In the genomic region with DNA sequence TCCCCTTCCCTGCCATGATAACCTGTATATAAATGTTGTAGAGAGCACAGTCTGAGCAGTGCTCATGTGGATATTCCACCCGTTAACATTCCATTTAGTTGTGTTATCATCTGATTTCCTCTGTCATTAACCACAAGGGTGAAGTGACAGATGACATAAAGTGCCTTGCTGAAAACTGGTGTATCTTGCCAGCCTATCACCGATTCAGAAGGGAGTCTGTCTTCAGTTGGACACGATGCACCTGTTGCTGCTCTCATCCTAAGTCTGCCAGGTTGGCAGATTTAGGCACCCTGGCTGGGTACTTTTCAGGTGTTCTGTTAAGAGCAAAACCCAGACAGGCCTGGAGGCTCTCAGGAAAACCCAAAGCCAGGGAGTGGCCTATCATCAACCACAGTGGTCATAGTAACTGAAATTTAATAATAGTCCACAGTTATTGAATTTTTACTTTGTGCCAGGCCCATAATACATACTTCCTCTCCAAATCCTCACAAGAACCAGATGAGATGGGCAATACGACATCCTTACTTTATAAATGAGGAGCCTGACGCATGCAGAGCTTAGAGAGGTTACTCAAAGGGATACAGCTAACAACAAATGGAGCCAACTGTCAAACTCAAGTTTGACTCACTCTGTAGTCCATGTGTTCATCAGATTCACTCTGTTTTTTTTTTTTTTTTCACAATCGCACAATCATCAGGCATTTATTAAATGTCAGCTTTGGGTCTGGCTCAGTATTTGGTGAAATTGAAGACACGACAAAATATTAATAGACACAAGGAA, we compare ENCODE assay signal across 14 cellular contexts.
A peak's percentile ranks its signal among the peaks of the same experiment; 100 is the strongest.
DNase-seq lines count a peak whose midpoint lies in the region; ATAC-seq, FAIRE-seq and TF ChIP-seq lines count a peak whose summit lies in the region.
"Had no signal": no experiment of that assay in that cellular context is flagged by ENCODE, and none has a peak within 500 bp of the region (broad histone marks: within the 10 kb centered on the region; RNA-seq: fewer than 3 reads in every experiment).

No MANE protein-coding gene starts in this region.

- peaks cover 2% of the 10 kb centered on the region for H3K27me3 Mint-ChIP-seq in astrocyte (ENCODE audit: low read depth, unreplicated experiment)
- H3K27me3 Mint-ChIP-seq in activated CD8-positive, alpha-beta memory T cell treated with anti-CD3 and anti-CD28 coated beads, Interleukin-2, amount 10 ng/mL, durations not matched to agents 7 days and 5 days, result no peaks in the 10 kb centered on the region
- H3K27me3 Mint-ChIP-seq: activated naive CD8-positive, alpha-beta T cell treated with anti-CD3 and anti-CD28 coated beads, Interleukin-2, amount 50 U/mL, for 24 hours had no signal

- no peak overlapping the region for H3K4me3 Mint-ChIP-seq in astrocyte (ENCODE audit: unreplicated experiment)
- no peak overlapping the region for H3K4me3 Mint-ChIP-seq in activated CD8-positive, alpha-beta memory T cell treated with anti-CD3 and anti-CD28 coated beads, Interleukin-2, amount 10 ng/mL, durations not matched to agents 7 days and 5 days
- H3K4me3 Mint-ChIP-seq: activated naive CD8-positive, alpha-beta T cell treated with anti-CD3 and anti-CD28 coated beads, Interleukin-2, amount 50 U/mL, for 24 hours had no signal

- POLR2A ChIA-PET in A673 (lab: Charles Lee; ENCODE audit: low non-redundant PET), result no interaction called here

- no peaks in the 10 kb centered on the region for H4K20me1 ChIP-seq in astrocyte (ENCODE audit: insufficient read depth, low read length)

- H3K4me1 Mint-ChIP-seq in astrocyte (ENCODE audit: low read depth, unreplicated experiment), result peaks cover 17% of the 10 kb centered on the region
- peaks cover 27% of the 10 kb centered on the region for H3K4me1 Mint-ChIP-seq in activated CD8-positive, alpha-beta memory T cell treated with anti-CD3 and anti-CD28 coated beads, Interleukin-2, amount 10 ng/mL, durations not matched to agents 7 days and 5 days

- no TSS peak for BruUV-seq in A673 (replicated peaks; lab: Mats Ljungman, UMichigan)

- no peak for DNase-seq in A673 (ENCODE audit: low spot score)
- DNase-seq in GM03348 (ENCODE audit: low spot score), result peak; percentile 55
- DNase-seq in astrocyte (ENCODE audit: low read depth), result peak; percentile 74
- peak; percentile 33 for DNase-seq in mesenteric fat pad (ENCODE audit: low spot score)
- DNase-seq in activated CD8-positive, alpha-beta memory T cell treated with anti-CD3 and anti-CD28 coated beads, Interleukin-2, amount 10 ng/mL, durations not matched to agents 7 days and 5 days, result no peak
- no peak for DNase-seq in activated gamma-delta T cell treated with Interleukin-2 at 50 U/mL for 16 hours
- DNase-seq in SIG-M5 treated with dmso at 0.1 percent for 504 hours (lab: John Stamatoyannopoulos, UW; ENCODE audit: unreplicated experiment), result no peak
- DNase-seq: erythroblast, NCI-H2227 treated with DMSO at 0.1 percent for 48 hours, SK-N-SH had no signal

- H2AFZ ChIP-seq in astrocyte (ENCODE audit: low read depth, low read length), result no peak overlapping the region

- no peak for ATAC-seq in GM21423 (IDR thresholded peaks at IDR 0.05; ENCODE audit: unreplicated experiment)
- no peak for ATAC-seq in activated CD8-positive, alpha-beta memory T cell treated with anti-CD3 and anti-CD28 coated beads, Interleukin-2, amount 10 ng/mL, durations not matched to agents 7 days and 5 days

- no peak for FAIRE-seq in astrocyte (lab: Jason Lieb, UNC)
- FAIRE-seq: HTR-8/SVneo had no signal

- H3K27me3 ChIP-seq in A673 (replicated peaks; ENCODE audit: insufficient read depth, low read depth, low read length, poor library complexity) (no peaks in the 10 kb centered on the region), astrocyte (ENCODE audit: insufficient read depth, low read length) (no peaks in the 10 kb centered on the region)
- H3K27me3 ChIP-seq: thyroid gland had no signal

- no peaks in the 10 kb centered on the region for H3K36me3 Mint-ChIP-seq in astrocyte (ENCODE audit: low read depth, unreplicated experiment)
- H3K36me3 Mint-ChIP-seq in activated CD8-positive, alpha-beta memory T cell treated with anti-CD3 and anti-CD28 coated beads, Interleukin-2, amount 10 ng/mL, durations not matched to agents 7 days and 5 days, result no peaks in the 10 kb centered on the region

- peaks cover 69% of the 10 kb centered on the region for H3K4me1 ChIP-seq in A673 (ENCODE audit: insufficient read depth, low read length, poor library complexity, severe bottlenecking)
- H3K4me1 ChIP-seq in astrocyte (ENCODE audit: insufficient read depth, low read length), result peaks cover 29% of the 10 kb centered on the region

- H3K79me2 ChIP-seq in astrocyte (ENCODE audit: insufficient read depth, low read length), result no peaks in the 10 kb centered on the region

- peak overlapping the region; percentile 50 for H3K9ac ChIP-seq in astrocyte (ENCODE audit: low read length)
- H3K9ac ChIP-seq: SK-N-SH had no signal

- H3K36me3 ChIP-seq in A673 (ENCODE audit: insufficient read depth, low read length, poor library complexity, severe bottlenecking) (no peaks in the 10 kb centered on the region), astrocyte (ENCODE audit: insufficient read depth, low read length) (no peaks in the 10 kb centered on the region)
- H3K36me3 ChIP-seq: thyroid gland had no signal

- H3K4me3 ChIP-seq in A673 (ENCODE audit: low read depth, low read length, poor library complexity, severe bottlenecking) (peak overlapping the region; percentile 1), astrocyte (ENCODE audit: insufficient read depth, low read depth, low read length) (peak overlapping the region; percentile 28)
- H3K4me3 ChIP-seq: thyroid gland had no signal

- H3K9me3 ChIP-seq in A673 (ENCODE audit: low read depth, low read length, poor library complexity, severe bottlenecking) (no peaks in the 10 kb centered on the region), astrocyte (ENCODE audit: insufficient read depth, low read depth, low read length) (no peaks in the 10 kb centered on the region)
- H3K9me3 ChIP-seq: SK-N-SH, thyroid gland had no signal

- intact Hi-C loops in A673 (cut with micrococcal nuclease; ENCODE audit: unreplicated experiment), result loop anchor here (2.0 kb wide), 1 partner anchor 69 kb away; no protein-coding TSS in a partner anchor

- no peaks in the 10 kb centered on the region for H3K9me3 Mint-ChIP-seq in astrocyte (ENCODE audit: unreplicated experiment)
- no peaks in the 10 kb centered on the region for H3K9me3 Mint-ChIP-seq in activated CD8-positive, alpha-beta memory T cell treated with anti-CD3 and anti-CD28 coated beads, Interleukin-2, amount 10 ng/mL, durations not matched to agents 7 days and 5 days (ENCODE audit: low read depth)
- H3K9me3 Mint-ChIP-seq: activated naive CD8-positive, alpha-beta T cell treated with anti-CD3 and anti-CD28 coated beads, Interleukin-2, amount 50 U/mL, for 24 hours had no signal

- peak overlapping the region; percentile 81 for H3K4me2 ChIP-seq in astrocyte (ENCODE audit: low read length)
- H3K4me2 ChIP-seq: SK-N-SH had no signal

- TF ChIP-seq CTCF in A673 (conservative IDR thresholded peaks at IDR 0.05; ENCODE audit: low read depth, low read length) (no peak), astrocyte (IDR thresholded peaks at IDR 0.05; ENCODE audit: insufficient read depth, low read depth, low read length) (no peak)

- CTCF ChIA-PET in A673 (lab: Charles Lee), result interaction anchor here (1.0 kb wide), 1 partner anchor 108 kb away, joined by 7 read pairs; no protein-coding TSS in a partner anchor
- CTCF ChIA-PET in activated CD8-positive, alpha-beta memory T cell treated with anti-CD3 and anti-CD28 coated beads, Interleukin-2, amount 10 ng/mL, durations not matched to agents 7 days and 5 days (lab: Charles Lee), result no interaction called here

- H3K27ac ChIP-seq in A673 (ENCODE audit: low read depth, low read length, poor library complexity, severe bottlenecking) (peak overlapping the region; percentile 79), astrocyte (ENCODE audit: low read depth, low read length) (no peak overlapping the region)

- H3K27ac Mint-ChIP-seq in astrocyte (ENCODE audit: unreplicated experiment), result no peak overlapping the region
- no peak overlapping the region for H3K27ac Mint-ChIP-seq in activated CD8-positive, alpha-beta memory T cell treated with anti-CD3 and anti-CD28 coated beads, Interleukin-2, amount 10 ng/mL, durations not matched to agents 7 days and 5 days

Comparison
In these comparisons a context has a peak if more than half of its experiments do, and no peak if none do; other contexts are left out.
1. DNase-seq: peak in GM03348 (single experiment), astrocyte (single experiment) and mesenteric fat pad (single experiment); none in A673 (single experiment), activated CD8-positive, alpha-beta memory T cell treated with anti-CD3 and anti-CD28 coated beads, Interleukin-2, amount 10 ng/mL, durations not matched to agents 7 days and 5 days (single experiment), activated gamma-delta T cell treated with Interleukin-2 at 50 U/mL for 16 hours (single experiment) and SIG-M5 treated with dmso at 0.1 percent for 504 hours (single experiment).